Comparison of ENCODE assay signal across 14 cellular contexts in the genomic region with DNA sequence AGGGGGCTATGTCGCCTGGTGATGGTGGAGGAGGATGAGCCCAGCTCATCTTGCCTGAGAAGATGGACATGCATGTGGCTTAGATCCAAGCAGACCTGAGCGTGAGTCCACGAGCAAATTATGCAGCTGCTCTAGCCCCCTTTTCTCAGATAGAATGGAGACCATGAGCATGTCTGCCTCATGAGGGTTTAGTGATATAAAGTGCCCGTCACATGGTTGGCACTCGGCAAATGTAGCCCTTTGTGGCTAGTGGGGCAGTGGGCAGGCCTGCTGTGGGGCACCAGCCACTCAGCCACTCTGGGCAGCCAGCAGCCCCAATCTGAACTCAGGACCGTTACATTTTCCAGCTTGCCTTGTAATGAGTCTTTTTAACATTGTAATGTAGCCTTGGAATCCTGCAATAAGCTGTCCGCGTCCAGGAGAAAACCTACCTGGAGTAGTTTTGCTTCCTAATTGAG.
DNase-seq lines count a peak whose midpoint lies in the region; ATAC-seq and TF ChIP-seq lines count a peak whose summit lies in the region.
"Had no signal": no experiment of that assay in that cellular context is flagged by ENCODE, and none has a peak within 500 bp of the region (broad histone marks: within the 10 kb centered on the region; RNA-seq: fewer than 3 reads in every experiment).

No MANE protein-coding gene starts in this region.

- intact Hi-C loops in left ventricle myocardium inferior (cut with micrococcal nuclease), result no loop called here
- intact Hi-C loops in esophagus muscularis mucosa (cut with DNase I), result no loop called here

- no peaks in the 10 kb centered on the region for H3K9me3 ChIP-seq in right atrium auricular region
- H3K9me3 ChIP-seq in left ventricle myocardium inferior (replicated peaks), result peaks cover under 1% of the 10 kb centered on the region
- H3K9me3 ChIP-seq in esophagus muscularis mucosa, result no peaks in the 10 kb centered on the region
- H3K9me3 ChIP-seq: BLaER1 treated with 17β-estradiol and CSF1 and Interleukin-3, amounts not matched to agents 10 nM and 100 nM; SJCRH30 had no signal

- no peak for TF ChIP-seq EP300 in esophagus muscularis mucosa (IDR thresholded peaks at IDR 0.05)

- H3K4me1 Mint-ChIP-seq in osteocyte (ENCODE audit: unreplicated experiment), result peaks cover 16% of the 10 kb centered on the region
- H3K4me1 Mint-ChIP-seq: CD8-positive, alpha-beta memory T cell had no signal

- H3K9me3 Mint-ChIP-seq in osteocyte (ENCODE audit: unreplicated experiment), result peaks cover 2% of the 10 kb centered on the region
- H3K9me3 Mint-ChIP-seq: CD8-positive, alpha-beta memory T cell had no signal

- no peaks in the 10 kb centered on the region for H3K27me3 Mint-ChIP-seq in osteocyte (ENCODE audit: unreplicated experiment)

- ATAC-seq in foreskin keratinocyte, result no peak
- ATAC-seq: GM23338 had no signal

- TF ChIP-seq CTCF in right atrium auricular region (IDR thresholded peaks at IDR 0.05) (no peak), left ventricle myocardium inferior (IDR thresholded peaks at IDR 0.05; ENCODE audit: borderline replicate concordance) (no peak), esophagus muscularis mucosa (IDR thresholded peaks at IDR 0.05) (no peak), osteocyte (IDR thresholded peaks at IDR 0.05) (no peak), foreskin keratinocyte (conservative IDR thresholded peaks at IDR 0.05) (no peak)

- DNase-seq in right atrium auricular region (ENCODE audit: low spot score) (peak; percentile 46), left ventricle myocardium inferior (no peak), esophagus muscularis mucosa (ENCODE audit: extremely low spot score) (peak; percentile 60), osteocyte (ENCODE audit: extremely low spot score, unreplicated experiment) (peak; percentile 69), NCI-H1694 (lab: John Stamatoyannopoulos, UW) (no peak), AG20443 (ENCODE audit: low spot score) (no peak), foreskin keratinocyte (no peak)
- DNase-seq: CD8-positive, alpha-beta memory T cell; NCI-H1417 treated with DMSO at 0.1 percent for 48 hours; NCI-H1930; NCI-H524 treated with DMSO at 0.1 percent for 48 hours; SJCRH30 had no signal

- H3K4me1 ChIP-seq in right atrium auricular region (no peaks in the 10 kb centered on the region), left ventricle myocardium inferior (no peaks in the 10 kb centered on the region), esophagus muscularis mucosa (peaks cover 0 to 4% (median 0%) of the 10 kb centered on the region in 4 donors), foreskin keratinocyte (peaks cover 18% of the 10 kb centered on the region)

- WGBS in esophagus muscularis mucosa, result 94% methylated on average over 6 of the region's 8 CpGs

- H3K36me3 Mint-ChIP-seq in osteocyte (ENCODE audit: unreplicated experiment), result no peaks in the 10 kb centered on the region
- H3K36me3 Mint-ChIP-seq: CD8-positive, alpha-beta memory T cell had no signal

- no peak overlapping the region for H3K4me3 Mint-ChIP-seq in osteocyte (ENCODE audit: unreplicated experiment)
- H3K4me3 Mint-ChIP-seq: CD8-positive, alpha-beta memory T cell; GM23338 had no signal

- H3K4me3 ChIP-seq in right atrium auricular region (no peak overlapping the region), left ventricle myocardium inferior (no peak overlapping the region), esophagus muscularis mucosa (no peak overlapping the region)
- H3K4me3 ChIP-seq: BLaER1 treated with 17β-estradiol and CSF1 and Interleukin-3, amounts not matched to agents 10 nM and 100 nM; GM23338; SJCRH30 had no signal

- no peaks in the 10 kb centered on the region for H3K36me3 ChIP-seq in right atrium auricular region
- H3K36me3 ChIP-seq in left ventricle myocardium inferior, result no peaks in the 10 kb centered on the region
- no peaks in the 10 kb centered on the region for H3K36me3 ChIP-seq in esophagus muscularis mucosa
- H3K36me3 ChIP-seq: BLaER1 treated with 17β-estradiol and CSF1 and Interleukin-3, amounts not matched to agents 10 nM and 100 nM; SJCRH30 had no signal

- no peak for TF ChIP-seq POLR2A in esophagus muscularis mucosa (IDR thresholded peaks at IDR 0.05; ENCODE audit: low read depth)

- no peak overlapping the region for H3K27ac Mint-ChIP-seq in osteocyte (ENCODE audit: unreplicated experiment)
- H3K27ac Mint-ChIP-seq: CD8-positive, alpha-beta memory T cell; GM23338 had no signal

- no peak overlapping the region for H3K27ac ChIP-seq in right atrium auricular region
- H3K27ac ChIP-seq in left ventricle myocardium inferior (replicated peaks), result no peak overlapping the region
- H3K27ac ChIP-seq in esophagus muscularis mucosa (replicated peaks in 1 of 4), result no peak overlapping the region
- no peak overlapping the region for H3K27ac ChIP-seq in foreskin keratinocyte
- H3K27ac ChIP-seq: BLaER1 treated with 17β-estradiol and CSF1 and Interleukin-3, amounts not matched to agents 10 nM and 100 nM; SJCRH30 had no signal

- no peaks in the 10 kb centered on the region for H3K27me3 ChIP-seq in right atrium auricular region
- no peaks in the 10 kb centered on the region for H3K27me3 ChIP-seq in left ventricle myocardium inferior (ENCODE audit: low read depth)
- peaks cover 0 to 4% (median 0%) of the 10 kb centered on the region in 4 donors for H3K27me3 ChIP-seq in esophagus muscularis mucosa
- no peaks in the 10 kb centered on the region for H3K27me3 ChIP-seq in foreskin keratinocyte
- H3K27me3 ChIP-seq: BLaER1 treated with 17β-estradiol and CSF1 and Interleukin-3, amounts not matched to agents 10 nM and 100 nM; SJCRH30 had no signal

Comparison
In these comparisons a context has a peak if more than half of its experiments do, and no peak if none do; other contexts are left out.
1. DNase-seq: peak in right atrium auricular region (single experiment), esophagus muscularis mucosa (single experiment) and osteocyte (single experiment); none in left ventricle myocardium inferior (single experiment), NCI-H1694 (single experiment), AG20443 (single experiment) and foreskin keratinocyte (0 of 2).